8 cellular contexts compared by ENCODE assay signal in genomic region chr7:99040104-99040958, GRCh38.
DNase-seq lines count a peak whose midpoint lies in the region; ATAC-seq lines count a peak whose summit lies in the region.

No MANE protein-coding gene starts in this region.

- H3K4me1 Mint-ChIP-seq in natural killer cell treated with Interleukin-12 subunit alpha and Interleukin-12 subunit beta and Interleukin-15 and Interleukin-18, amount 100 ng/mL, for 72 hours (ENCODE audit: low read depth in 2 of 2) = peaks cover 6% of the 10 kb centered on the region in 2 donors
- no peaks in the 10 kb centered on the region for H3K4me1 Mint-ChIP-seq in stimulated activated naive CD8-positive, alpha-beta T cell treated with anti-CD3 and anti-CD28 coated beads, Interleukin-15, Interleukin-2, amounts not matched to agents 100 ng/mL and 50 ng/mL, for 24 hours (ENCODE audit: low read depth)

- no peak overlapping the region for H3K27ac Mint-ChIP-seq in natural killer cell treated with Interleukin-12 subunit alpha and Interleukin-12 subunit beta and Interleukin-15 and Interleukin-18, amount 100 ng/mL, for 72 hours
- H3K27ac Mint-ChIP-seq in stimulated activated naive CD8-positive, alpha-beta T cell treated with anti-CD3 and anti-CD28 coated beads, Interleukin-15, Interleukin-2, amounts not matched to agents 100 ng/mL and 50 ng/mL, for 24 hours = peak overlapping the region; percentile 45

- WGBS in HUES64 = 80% methylated on average over 31 of the region's 31 CpGs

- no peak overlapping the region for H3K4me3 ChIP-seq in HUES64 (ENCODE audit: low read length)

- H3K4me1 ChIP-seq in HUES64 (ENCODE audit: insufficient read depth, low read length) = no peaks in the 10 kb centered on the region

- H3K9ac ChIP-seq in HUES64 (ENCODE audit: low read depth, low read length) = no peak overlapping the region

- peaks cover 28% of the 10 kb centered on the region for H3K36me3 Mint-ChIP-seq in natural killer cell treated with Interleukin-12 subunit alpha and Interleukin-12 subunit beta and Interleukin-15 and Interleukin-18, amount 100 ng/mL, for 72 hours
- H3K36me3 Mint-ChIP-seq in stimulated activated naive CD8-positive, alpha-beta T cell treated with anti-CD3 and anti-CD28 coated beads, Interleukin-15, Interleukin-2, amounts not matched to agents 100 ng/mL and 50 ng/mL, for 24 hours (ENCODE audit: low read depth) = peaks cover 73% of the 10 kb centered on the region

- H3K27ac ChIP-seq in HUES64 (ENCODE audit: low read depth, low read length) = peak overlapping the region; percentile 60; the same call in 1 of the 2 replicates

- no peaks in the 10 kb centered on the region for H3K9me3 ChIP-seq in HUES64 (ENCODE audit: insufficient read depth, low read depth, low read length)

- no peaks in the 10 kb centered on the region for H3K27me3 Mint-ChIP-seq in natural killer cell treated with Interleukin-12 subunit alpha and Interleukin-12 subunit beta and Interleukin-15 and Interleukin-18, amount 100 ng/mL, for 72 hours
- no peaks in the 10 kb centered on the region for H3K27me3 Mint-ChIP-seq in stimulated activated naive CD8-positive, alpha-beta T cell treated with anti-CD3 and anti-CD28 coated beads, Interleukin-15, Interleukin-2, amounts not matched to agents 100 ng/mL and 50 ng/mL, for 24 hours

- H3K4me3 Mint-ChIP-seq in natural killer cell treated with Interleukin-12 subunit alpha and Interleukin-12 subunit beta and Interleukin-15 and Interleukin-18, amount 100 ng/mL, for 72 hours = no peak overlapping the region
- H3K4me3 Mint-ChIP-seq in stimulated activated naive CD8-positive, alpha-beta T cell treated with anti-CD3 and anti-CD28 coated beads, Interleukin-15, Interleukin-2, amounts not matched to agents 100 ng/mL and 50 ng/mL, for 24 hours = no peak overlapping the region

- peak; percentile 50 to 66 for ATAC-seq in natural killer cell treated with Interleukin-12 subunit alpha and Interleukin-12 subunit beta and Interleukin-15 and Interleukin-18, amount 100 ng/mL, for 72 hours

- DNase-seq in COLO829 (ENCODE audit: low spot score) = peak; percentile 97
- peak; percentile 88 for DNase-seq in OCI-M1 (lab: John Stamatoyannopoulos, UW)
- peak; percentile 30 for DNase-seq in activated T-helper 1 cell treated with Interleukin-2 at 50 U/mL for 16 hours (ENCODE audit: low read depth)
- peak; percentile 92 for DNase-seq in fibroblast of peridontal ligament (ENCODE audit: extremely low read depth)
- no peak for DNase-seq in natural killer cell treated with Interleukin-12 subunit alpha and Interleukin-12 subunit beta and Interleukin-15 and Interleukin-18, amount 100 ng/mL, for 72 hours (ENCODE audit: low spot score)
- no peak for DNase-seq in cortex of kidney (lab: John Stamatoyannopoulos, UW)

- H3K9me3 Mint-ChIP-seq in natural killer cell treated with Interleukin-12 subunit alpha and Interleukin-12 subunit beta and Interleukin-15 and Interleukin-18, amount 100 ng/mL, for 72 hours = no peaks in the 10 kb centered on the region
- H3K9me3 Mint-ChIP-seq in stimulated activated naive CD8-positive, alpha-beta T cell treated with anti-CD3 and anti-CD28 coated beads, Interleukin-15, Interleukin-2, amounts not matched to agents 100 ng/mL and 50 ng/mL, for 24 hours = no peaks in the 10 kb centered on the region

- peaks cover 86% of the 10 kb centered on the region for H3K36me3 ChIP-seq in HUES64 (ENCODE audit: insufficient read depth, low read length)

- H3K27me3 ChIP-seq in HUES64 (ENCODE audit: insufficient read depth, low read length) = no peaks in the 10 kb centered on the region

Comparison
In these comparisons a context has a peak if more than half of its experiments do, and no peak if none do; other contexts are left out.
1. DNase-seq: peak in COLO829 (single experiment), OCI-M1 (single experiment), activated T-helper 1 cell treated with Interleukin-2 at 50 U/mL for 16 hours (single experiment) and fibroblast of peridontal ligament (single experiment); none in natural killer cell treated with Interleukin-12 subunit alpha and Interleukin-12 subunit beta and Interleukin-15 and Interleukin-18, amount 100 ng/mL, for 72 hours (single experiment) and cortex of kidney (single experiment).